ENCODE assay signal across 30 cellular contexts in the genomic region with DNA sequence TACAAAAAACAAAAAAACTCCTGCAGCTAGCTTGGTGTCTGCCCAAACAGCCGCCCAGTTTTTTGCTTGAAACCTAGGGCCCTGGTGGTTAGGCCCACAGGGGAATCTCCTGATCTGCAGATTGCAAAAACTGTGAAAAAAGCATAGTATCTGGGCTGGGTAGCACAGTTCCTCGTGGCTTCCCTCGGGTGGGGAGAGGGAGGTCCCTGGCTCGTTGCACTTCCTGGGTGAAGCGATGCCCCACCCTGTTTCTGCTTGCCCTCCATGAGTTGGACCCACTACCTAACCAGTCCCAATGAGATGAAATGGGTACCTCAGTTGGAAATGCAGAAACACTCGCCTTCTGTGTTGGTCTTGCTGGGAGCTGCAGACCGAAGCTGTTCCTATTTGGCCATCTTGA.
"Had no signal": no experiment of that assay in that cellular context is flagged by ENCODE, and none has a peak within 500 bp of the region (broad histone marks: within the 10 kb centered on the region; RNA-seq: fewer than 3 reads in every experiment).

No MANE protein-coding gene starts in this region.

- H3K27ac ChIP-seq: adrenal gland, ascending aorta, body of pancreas, brain microvascular endothelial cell, breast epithelium, cardiac muscle cell had no signal

- H3K4me3 ChIP-seq: adrenal gland, ascending aorta, body of pancreas, breast epithelium, cardiac muscle cell had no signal

- H3K36me3 ChIP-seq: adrenal gland, ascending aorta, brain microvascular endothelial cell, breast epithelium, cardiac muscle cell had no signal

- H3K9me3 ChIP-seq: adrenal gland, body of pancreas had no signal

- H3K4me1 ChIP-seq: adrenal gland, ascending aorta, body of pancreas, breast epithelium had no signal

- FAIRE-seq: bronchial epithelial cell had no signal

- DNase-seq: activated effector memory CD4-positive, alpha-beta T cell treated with anti-CD3 and anti-CD28 coated beads, Interleukin-2, amount 50 U/mL, for 16 hours; activated effector memory CD4-positive, alpha-beta T cell treated with Interleukin-2 at 50 U/mL for 16 hours; activated gamma-delta T cell; activated gamma-delta T cell treated with Interleukin-2 at 50 U/mL for 16 hours; activated naive CD4-positive, alpha-beta T cell; activated naive CD4-positive, alpha-beta T cell treated with anti-CD3 and anti-CD28 coated beads for 36 hours; activated naive CD4-positive, alpha-beta T cell treated with anti-CD3 and anti-CD28 coated beads, Interleukin-2, amount 10 ng/mL, durations not matched to agents 7 days and 5 days; activated naive CD4-positive, alpha-beta T cell treated with anti-CD3 and anti-CD28 coated beads, Interleukin-2, amount 50 U/mL, for 16 hours; activated naive CD4-positive, alpha-beta T cell treated with Interleukin-2 at 50 U/mL for 16 hours; activated naive CD8-positive, alpha-beta T cell treated with anti-CD3 and anti-CD28 coated beads for 36 hours; activated naive CD8-positive, alpha-beta T cell treated with anti-CD3 and anti-CD28 coated beads, Interleukin-2, amount 10 ng/mL, durations not matched to agents 7 days and 5 days; activated naive CD8-positive, alpha-beta T cell treated with anti-CD3 and anti-CD28 coated beads, Interleukin-2, amount 50 U/mL, for 24 hours; activated T-cell treated with anti-CD3 and anti-CD28 coated beads, Interleukin-2, amount 50 U/mL, for 1 hour; activated T-cell treated with anti-CD3 and anti-CD28 coated beads, Interleukin-2, amount 50 U/mL, for 24 hours; activated T-cell treated with anti-CD3 and anti-CD28 coated beads, Interleukin-2, amount 50 U/mL, for 4 hours; activated T-cell treated with anti-CD3 and anti-CD28 coated beads, Interleukin-2, amount 50 U/mL, for 48 hours; activated T-cell treated with anti-CD3 and anti-CD28 coated beads, Interleukin-2, amount 50 U/mL, for 72 hours; adrenal gland; amniotic stem cell; amygdala; anterior cingulate cortex; body of pancreas; brain microvascular endothelial cell; caudate nucleus; central memory CD4-positive, alpha-beta T cell; cerebellar nuclear complex had no signal
